Comparison of ENCODE assay signal across 11 cellular contexts in genomic region chr16:89259901-89260300, GRCh38. TPM values are rescaled to one million over a fixed set of nuclear protein-coding genes. Genes with fewer than 3 reads are reported as not detected.
"Had no signal": no experiment of that assay in that cellular context is flagged by ENCODE, and none has a peak within 500 bp of the region (broad histone marks: within the 10 kb centered on the region; RNA-seq: fewer than 3 reads in every experiment).

No MANE protein-coding gene starts in this region.

RNA-seq across cellular contexts. Expression of gene SLC22A31, which starts 59.6 kb away (rescaled TPM):
- total RNA-seq: naive thymus-derived CD8-positive, alpha-beta T cell; occipital lobe; omental fat pad; osteoblast; osteocyte; psoas muscle; renal cortical epithelial cell; sigmoid colon; skeletal muscle tissue; smooth muscle cell had no signal
- polyA plus RNA-seq: naive thymus-derived CD8-positive, alpha-beta T cell; neural cell had no signal
